ENCODE assay signal across 8 cellular contexts in genomic region chr12:54439521-54440255, GRCh38. TPM values are rescaled to one million over a fixed set of nuclear protein-coding genes. Genes with fewer than 3 reads are reported as not detected.
DNase-seq lines count a peak whose midpoint lies in the region; ATAC-seq and TF ChIP-seq lines count a peak whose summit lies in the region.

No MANE protein-coding gene starts in this region.

- H3K14ac ChIP-seq in mesenchymal stem cell (ENCODE audit: low read length in 2 of 2), result no peak overlapping the region

- no peaks in the 10 kb centered on the region for H3K79me1 ChIP-seq in mesenchymal stem cell (replicated peaks; ENCODE audit: low read length, poor library complexity, severe bottlenecking)

- peak; percentile 79 to 89 (median 86) for TF ChIP-seq CTCF in vagina (IDR thresholded peaks at IDR 0.05)

- peak overlapping the region in 1 of 2 experiments; percentile 21 for H3K18ac ChIP-seq in mesenchymal stem cell (ENCODE audit: low read depth in 1 of 2, low read length in 2 of 2)

- H3K36me3 ChIP-seq in Karpas-422 (ENCODE audit: insufficient read depth, low read length) (no peaks in the 10 kb centered on the region), mesenchymal stem cell (ENCODE audit: control insufficient read depth in 1 of 2, insufficient read depth in 2 of 2, low read depth in 1 of 2, low read length in 2 of 2) (no peaks in the 10 kb centered on the region), vagina (no peaks in the 10 kb centered on the region)

- H3K79me2 ChIP-seq in Karpas-422 (ENCODE audit: low read length), result no peaks in the 10 kb centered on the region

- 56% methylated on average over 8 of the region's 10 CpGs for WGBS in mesenchymal stem cell

- no peak overlapping the region for H2AFZ ChIP-seq in Karpas-422 (ENCODE audit: low read length)
- no peak overlapping the region for H2AFZ ChIP-seq in mesenchymal stem cell (ENCODE audit: low read depth, low read length)

- H2AK5ac ChIP-seq in mesenchymal stem cell (ENCODE audit: low read length, severe bottlenecking), result no peak overlapping the region

- H3K9me3 Mint-ChIP-seq in activated naive CD4-positive, alpha-beta T cell treated with anti-CD3 and anti-CD28 coated beads, Interleukin-2, amount 50 U/mL, for 72 hours, result no peaks in the 10 kb centered on the region

- H3K4me1 ChIP-seq in Karpas-422 (ENCODE audit: low read length), result peaks cover 6% of the 10 kb centered on the region; the same call in 1 of the 2 replicates
- peaks cover 2% of the 10 kb centered on the region for H3K4me1 ChIP-seq in mesenchymal stem cell (ENCODE audit: control insufficient read depth, insufficient read depth, low read depth, low read length)
- no peaks in the 10 kb centered on the region for H3K4me1 ChIP-seq in vagina

- H3K4me2 ChIP-seq in Karpas-422 (ENCODE audit: low read depth, low read length, poor library complexity, severe bottlenecking) (no peak overlapping the region), mesenchymal stem cell (ENCODE audit: low read length, poor library complexity, severe bottlenecking) (no peak overlapping the region)

- no peak overlapping the region for H2BK12ac ChIP-seq in mesenchymal stem cell (ENCODE audit: low read length in 2 of 2)

- no peak for DNase-seq in activated naive CD4-positive, alpha-beta T cell treated with anti-CD3 and anti-CD28 coated beads, Interleukin-2, amount 50 U/mL, for 72 hours (ENCODE audit: low spot score in 2 of 2)
- DNase-seq in activated naive CD4-positive, alpha-beta T cell treated with Interleukin-2 at 50 U/mL for 16 hours, result no peak
- DNase-seq in Karpas-422 (peak; percentile 75), SIG-M5 (lab: John Stamatoyannopoulos, UW) (peak; percentile 50), dedifferentiated amniotic fluid mesenchymal stem cell (ENCODE audit: extremely low spot score) (peak; percentile 66), mesenchymal stem cell (peak; percentile 82), vagina (ENCODE audit: extremely low spot score in 2 of 2) (no peak), islet precursor cell (no peak)

- no peak overlapping the region for H3K4me3 ChIP-seq in Karpas-422 (ENCODE audit: low read length)
- no peak overlapping the region for H3K4me3 ChIP-seq in mesenchymal stem cell (ENCODE audit: insufficient read depth in 1 of 2, low read depth in 1 of 2, low read length in 2 of 2)
- H3K4me3 ChIP-seq in vagina, result no peak overlapping the region

- no peak overlapping the region for H4K8ac ChIP-seq in mesenchymal stem cell (ENCODE audit: low read length)

- H3K9me3 ChIP-seq in Karpas-422 (ENCODE audit: low read length), result no peaks in the 10 kb centered on the region
- H3K9me3 ChIP-seq in mesenchymal stem cell (ENCODE audit: control insufficient read depth, low read length), result no peaks in the 10 kb centered on the region
- no peaks in the 10 kb centered on the region for H3K9me3 ChIP-seq in vagina

- H3K9ac ChIP-seq in Karpas-422 (ENCODE audit: low read length) (no peak overlapping the region), mesenchymal stem cell (ENCODE audit: low read length) (peak overlapping the region; percentile 32)

- no peak overlapping the region for H2BK120ac ChIP-seq in mesenchymal stem cell (ENCODE audit: low read depth, low read length)

- H4K20me1 ChIP-seq in Karpas-422 (ENCODE audit: insufficient read depth, low read depth, low read length), result no peaks in the 10 kb centered on the region

- intact Hi-C loops in vagina (cut with DNase I), result loop anchor here (2.0 kb wide), 1 partner anchor 41 kb away; no protein-coding TSS in a partner anchor

- H3K9me2 ChIP-seq in Karpas-422 (replicated peaks; ENCODE audit: insufficient read depth, low read length), result no peaks in the 10 kb centered on the region

- H3K27ac ChIP-seq in Karpas-422 (ENCODE audit: low read length) (no peak overlapping the region), mesenchymal stem cell (ENCODE audit: low read length, poor library complexity, severe bottlenecking) (no peak overlapping the region), vagina (peak overlapping the region; percentile 40)

- peak; percentile 61 to 84 for ATAC-seq in activated naive CD4-positive, alpha-beta T cell treated with anti-CD3 and anti-CD28 coated beads, Interleukin-2, amount 50 U/mL, for 72 hours

- no peaks in the 10 kb centered on the region for H3K27me3 ChIP-seq in Karpas-422 (ENCODE audit: low read length)
- H3K27me3 ChIP-seq in mesenchymal stem cell (ENCODE audit: control insufficient read depth in 1 of 2, insufficient read depth in 1 of 2, low read length in 2 of 2), result peaks cover 0 to 22% of the 10 kb centered on the region in 2 experiments
- no peaks in the 10 kb centered on the region for H3K27me3 ChIP-seq in vagina

- peak overlapping the region in 1 of 2 experiments; percentile 34 for H3K23ac ChIP-seq in mesenchymal stem cell (ENCODE audit: low read length in 2 of 2)

- H3K27ac Mint-ChIP-seq in activated naive CD4-positive, alpha-beta T cell treated with anti-CD3 and anti-CD28 coated beads, Interleukin-2, amount 50 U/mL, for 72 hours, result peak overlapping the region in 1 of 2 donors; percentile 79

- no peak overlapping the region for H2BK15ac ChIP-seq in mesenchymal stem cell (ENCODE audit: low read depth, poor library complexity, severe bottlenecking)

- no peak overlapping the region for H4K91ac ChIP-seq in mesenchymal stem cell (ENCODE audit: low read length)

- no peaks in the 10 kb centered on the region for H3K36me3 Mint-ChIP-seq in activated naive CD4-positive, alpha-beta T cell treated with anti-CD3 and anti-CD28 coated beads, Interleukin-2, amount 50 U/mL, for 72 hours

- no peak overlapping the region for H2BK5ac ChIP-seq in mesenchymal stem cell (ENCODE audit: low read depth, low read length, poor library complexity, severe bottlenecking)

- no peak overlapping the region for H3K4ac ChIP-seq in mesenchymal stem cell (ENCODE audit: low read depth in 1 of 2, low read length in 2 of 2)

- no peak for TF ChIP-seq POLR2A in vagina (IDR thresholded peaks at IDR 0.05)

RNA-seq across cellular contexts. Expression of gene ITGA5, which starts 20.6 kb away (rescaled TPM):
- 10 to 100 TPM; 29.4 to 53.5 TPM for total RNA-seq in activated naive CD4-positive, alpha-beta T cell treated with anti-CD3 and anti-CD28 coated beads, Interleukin-2, amount 50 U/mL, for 72 hours
- not detected in 2 replicates for total RNA-seq in Karpas-422 (2014; rRNA removed; shearing (Covaris generic); ENCODE audit: low replicate concordance)
- 248 TPM for polyA plus RNA-seq in mesenchymal stem cell (2013, experiment 1 of 2)
- polyA plus RNA-seq in mesenchymal stem cell (2013, experiment 2 of 2), result 244 TPM
- 95.0 TPM for total RNA-seq in vagina

RNA-seq across cellular contexts. Expression of gene GTSF1, which starts 33.7 kb away (rescaled TPM):
- total RNA-seq in activated naive CD4-positive, alpha-beta T cell treated with anti-CD3 and anti-CD28 coated beads, Interleukin-2, amount 50 U/mL, for 72 hours, result 10 to 100 TPM in 1 of 2 donors, 1 to 10 TPM in 1; 9.3 to 10.1 TPM
- 80.4 and 119 TPM in 2 replicates for total RNA-seq in Karpas-422 (2014; rRNA removed; shearing (Covaris generic); ENCODE audit: low replicate concordance)
- not detected for polyA plus RNA-seq in mesenchymal stem cell (2013, experiment 1 of 2)
- not detected for polyA plus RNA-seq in mesenchymal stem cell (2013, experiment 2 of 2)
- total RNA-seq in vagina, result 2.7 TPM

RNA-seq across cellular contexts. Expression of gene ZNF385A, which starts 55.2 kb away (rescaled TPM):
- 1 to 10 TPM; 1.2 to 1.8 TPM for total RNA-seq in activated naive CD4-positive, alpha-beta T cell treated with anti-CD3 and anti-CD28 coated beads, Interleukin-2, amount 50 U/mL, for 72 hours
- total RNA-seq in Karpas-422 (2014; rRNA removed; shearing (Covaris generic); ENCODE audit: low replicate concordance), result 4.1 and 12.2 TPM in 2 replicates
- 16.2 TPM for polyA plus RNA-seq in mesenchymal stem cell (2013, experiment 1 of 2)
- polyA plus RNA-seq in mesenchymal stem cell (2013, experiment 2 of 2), result 17.1 TPM
- total RNA-seq in vagina, result 38.8 TPM

RNA-seq across cellular contexts. Expression of gene NCKAP1L, which starts 57.9 kb away (rescaled TPM):
- total RNA-seq in activated naive CD4-positive, alpha-beta T cell treated with anti-CD3 and anti-CD28 coated beads, Interleukin-2, amount 50 U/mL, for 72 hours, result 100 to 1,000 TPM; 153 to 154 TPM
- 97.8 and 283 TPM in 2 replicates for total RNA-seq in Karpas-422 (2014; rRNA removed; shearing (Covaris generic); ENCODE audit: low replicate concordance)
- not detected for polyA plus RNA-seq in mesenchymal stem cell (2013, experiment 1 of 2)
- polyA plus RNA-seq in mesenchymal stem cell (2013, experiment 2 of 2), result not detected
- total RNA-seq in vagina, result 10.8 TPM

Comparison
In these comparisons a context has a peak if more than half of its experiments do, and no peak if none do; other contexts are left out.
1. DNase-seq: peak in Karpas-422 (single experiment), SIG-M5 (single experiment), dedifferentiated amniotic fluid mesenchymal stem cell (single experiment) and mesenchymal stem cell (single experiment); none in activated naive CD4-positive, alpha-beta T cell treated with anti-CD3 and anti-CD28 coated beads, Interleukin-2, amount 50 U/mL, for 72 hours (0 of 2), activated naive CD4-positive, alpha-beta T cell treated with Interleukin-2 at 50 U/mL for 16 hours (single experiment), vagina (0 of 2) and islet precursor cell (single experiment).
2. RNA of gene ITGA5, which starts 20.6 kb away (total RNA-seq): 95.0 TPM in vagina (single experiment) and 29.4 to 53.5 TPM in activated naive CD4-positive, alpha-beta T cell treated with anti-CD3 and anti-CD28 coated beads, Interleukin-2, amount 50 U/mL, for 72 hours; not detected in Karpas-422; every median in the first group is over 10 times any median in the second.